In genomic region chr17:79183221-79184158, GRCh38 we compare ENCODE assay signal across 8 cellular contexts.
A peak's percentile ranks its signal among the peaks of the same experiment; 100 is the strongest.
DNase-seq lines count a peak whose midpoint lies in the region; ATAC-seq and TF ChIP-seq lines count a peak whose summit lies in the region.

No MANE protein-coding gene starts in this region.

- H3K36me3 ChIP-seq in mesenchymal stem cell (ENCODE audit: control insufficient read depth in 1 of 2, insufficient read depth in 2 of 2, low read depth in 1 of 2, low read length in 2 of 2) (no peaks in the 10 kb centered on the region), Karpas-422 (ENCODE audit: insufficient read depth, low read length) (no peaks in the 10 kb centered on the region)

- H3K4me1 ChIP-seq in H9 (ENCODE audit: insufficient read depth, low read length): no peaks in the 10 kb centered on the region
- H3K4me1 ChIP-seq in mesenchymal stem cell (ENCODE audit: control insufficient read depth, insufficient read depth, low read depth, low read length): peaks cover 7% of the 10 kb centered on the region
- H3K4me1 ChIP-seq in Karpas-422 (ENCODE audit: low read length): no peaks in the 10 kb centered on the region

- H3K9me3 ChIP-seq in H9 (ENCODE audit: control insufficient read depth, low read depth, low read length): no peaks in the 10 kb centered on the region
- H3K9me3 ChIP-seq in mesenchymal stem cell (ENCODE audit: control insufficient read depth, low read length): no peaks in the 10 kb centered on the region
- no peaks in the 10 kb centered on the region for H3K9me3 ChIP-seq in Karpas-422 (ENCODE audit: low read length)

- H3K4me1 Mint-ChIP-seq in H9: peaks cover 20 to 22% of the 10 kb centered on the region in 2 experiments
- no peaks in the 10 kb centered on the region for H3K4me1 Mint-ChIP-seq in activated T-cell treated with anti-CD3 and anti-CD28 coated beads, Interleukin-2, amount 50 U/mL, for 72 hours (ENCODE audit: low read depth)

- no CpG with 5 or more reads among the region's 102 CpGs for WGBS in H9 (ENCODE audit: extremely low coverage, insufficient read length, low lambda C conversion rate)
- WGBS in mesenchymal stem cell: 2% methylated on average over 61 of the region's 102 CpGs

- H2BK20ac ChIP-seq in H9 (ENCODE audit: low read depth, low read length, poor library complexity, severe bottlenecking): no peak overlapping the region

- H3K36me3 Mint-ChIP-seq in H9 (ENCODE audit: insufficient read depth in 1 of 3, low read depth in 3 of 3): no peaks in the 10 kb centered on the region
- no peaks in the 10 kb centered on the region for H3K36me3 Mint-ChIP-seq in activated T-cell treated with anti-CD3 and anti-CD28 coated beads, Interleukin-2, amount 50 U/mL, for 72 hours (ENCODE audit: insufficient read depth in 2 of 2)

- H3K4me2 ChIP-seq in H9 (ENCODE audit: insufficient read depth, insufficient read length, low read length): peak overlapping the region; percentile 65
- peak overlapping the region; percentile 12 for H3K4me2 ChIP-seq in mesenchymal stem cell (ENCODE audit: low read length, poor library complexity, severe bottlenecking)
- H3K4me2 ChIP-seq in Karpas-422 (ENCODE audit: low read depth, low read length, poor library complexity, severe bottlenecking): no peak overlapping the region

- no peaks in the 10 kb centered on the region; the same call in 1 of the 2 replicates for H3K27me3 ChIP-seq in H9 (ENCODE audit: insufficient read depth, low read length)
- peaks cover 84 to 87% of the 10 kb centered on the region in 2 experiments for H3K27me3 ChIP-seq in mesenchymal stem cell (ENCODE audit: control insufficient read depth in 1 of 2, insufficient read depth in 1 of 2, low read length in 2 of 2)
- H3K27me3 ChIP-seq in Karpas-422 (ENCODE audit: low read length): no peaks in the 10 kb centered on the region

- H3K23ac ChIP-seq in H9 (ENCODE audit: insufficient read length, low read depth, low read length) (no peak overlapping the region), mesenchymal stem cell (ENCODE audit: low read length in 2 of 2) (no peak overlapping the region)

- H3K4me3 ChIP-seq in mesenchymal stem cell (ENCODE audit: insufficient read depth in 1 of 2, low read depth in 1 of 2, low read length in 2 of 2) (peak overlapping the region in 1 of 2 experiments; percentile 26), Karpas-422 (ENCODE audit: low read length) (no peak overlapping the region)

- H4K8ac ChIP-seq in H9 (replicated peaks; ENCODE audit: insufficient read length, low read depth, low read length) (no peak overlapping the region), mesenchymal stem cell (ENCODE audit: low read length) (no peak overlapping the region)

- H3K4ac ChIP-seq in H9 (ENCODE audit: low read depth, low read length) (no peak overlapping the region), mesenchymal stem cell (ENCODE audit: low read depth in 1 of 2, low read length in 2 of 2) (no peak overlapping the region)

- no peak overlapping the region for H2BK5ac ChIP-seq in H9 (ENCODE audit: insufficient read length, low read length)
- no peak overlapping the region for H2BK5ac ChIP-seq in mesenchymal stem cell (ENCODE audit: low read depth, low read length, poor library complexity, severe bottlenecking)

- no peak overlapping the region for H2BK120ac ChIP-seq in H9 (ENCODE audit: low read depth, low read length, poor library complexity, severe bottlenecking)
- H2BK120ac ChIP-seq in mesenchymal stem cell (ENCODE audit: low read depth, low read length): no peak overlapping the region

- no peak overlapping the region for H2AK5ac ChIP-seq in H9 (ENCODE audit: insufficient read length, low read length)
- H2AK5ac ChIP-seq in mesenchymal stem cell (ENCODE audit: low read length, severe bottlenecking): no peak overlapping the region

- H2AFZ ChIP-seq in H9 (ENCODE audit: low read length) (no peak overlapping the region), mesenchymal stem cell (ENCODE audit: low read depth, low read length) (no peak overlapping the region), Karpas-422 (ENCODE audit: low read length) (no peak overlapping the region)

- H3K18ac ChIP-seq in H9 (ENCODE audit: insufficient read length, low read depth, low read length) (peak overlapping the region; percentile 13), mesenchymal stem cell (ENCODE audit: low read depth in 1 of 2, low read length in 2 of 2) (no peak overlapping the region)

- H3K9me2 ChIP-seq in Karpas-422 (replicated peaks; ENCODE audit: insufficient read depth, low read length): no peaks in the 10 kb centered on the region

- H3K9ac ChIP-seq in H9 (ENCODE audit: extremely low read depth, insufficient read length, low read length) (peak overlapping the region; percentile 45), mesenchymal stem cell (ENCODE audit: low read length) (no peak overlapping the region), Karpas-422 (ENCODE audit: low read length) (no peak overlapping the region)

- H4K5ac ChIP-seq in H9 (ENCODE audit: insufficient read length, low read depth, low read length): no peak overlapping the region

- H2BK12ac ChIP-seq in H9 (ENCODE audit: insufficient read length, low read depth, low read length) (no peak overlapping the region), mesenchymal stem cell (ENCODE audit: low read length in 2 of 2) (no peak overlapping the region)

- 0 out of 3 replicates have a peak, but pooled peaks have one; percentile 17 for TF ChIP-seq CTCF in H9 (conservative IDR thresholded peaks at IDR 0.05)

- DNase-seq in COLO668 (lab: John Stamatoyannopoulos, UW; ENCODE audit: unreplicated experiment) (peak; percentile 0), H9 (peak; percentile 85), mesenchymal stem cell (peak; percentile 4), cerebellar nuclear complex (lab: John Stamatoyannopoulos, UW) (no peak), Karpas-422 (no peak)
- DNase-seq in activated T-cell treated with anti-CD3 and anti-CD28 coated beads, Interleukin-2, amount 50 U/mL, for 72 hours: no peak
- DNase-seq in activated CD4-positive, CD25-positive, alpha-beta regulatory T cell (lab: John Stamatoyannopoulos, UW): no peak

- no peak overlapping the region for H3K27ac ChIP-seq in H9 (ENCODE audit: insufficient read length, low read depth, low read length)
- no peak overlapping the region for H3K27ac ChIP-seq in mesenchymal stem cell (ENCODE audit: low read length, poor library complexity, severe bottlenecking)
- H3K27ac ChIP-seq in Karpas-422 (ENCODE audit: low read length): no peak overlapping the region

- H2BK15ac ChIP-seq in H9 (ENCODE audit: low read depth, low read length) (no peak overlapping the region), mesenchymal stem cell (ENCODE audit: low read depth, poor library complexity, severe bottlenecking) (no peak overlapping the region)

- peaks cover 51% of the 10 kb centered on the region for H3K27me3 Mint-ChIP-seq in H9 (ENCODE audit: low read depth)
- peaks cover 27% of the 10 kb centered on the region for H3K27me3 Mint-ChIP-seq in activated T-cell treated with anti-CD3 and anti-CD28 coated beads, Interleukin-2, amount 50 U/mL, for 72 hours (ENCODE audit: low read depth)

- ATAC-seq in activated T-cell treated with anti-CD3 and anti-CD28 coated beads, Interleukin-2, amount 50 U/mL, for 72 hours (replicated peaks in 1 of 2): peak in 1 of 2 donors; percentile 22
- ATAC-seq in HG03521 (IDR thresholded peaks at IDR 0.05; ENCODE audit: unreplicated experiment): no peak

- H3T11ph ChIP-seq in H9 (ENCODE audit: low read length): no peak overlapping the region

- no peaks in the 10 kb centered on the region for H3K9me3 Mint-ChIP-seq in H9
- no peaks in the 10 kb centered on the region for H3K9me3 Mint-ChIP-seq in activated T-cell treated with anti-CD3 and anti-CD28 coated beads, Interleukin-2, amount 50 U/mL, for 72 hours

- H3K79me2 ChIP-seq in H9 (ENCODE audit: insufficient read depth, low read length) (no peaks in the 10 kb centered on the region), Karpas-422 (ENCODE audit: low read length) (no peaks in the 10 kb centered on the region)

- no peak overlapping the region for H3K56ac ChIP-seq in H9 (ENCODE audit: insufficient read length, low read depth, low read length)

- H4K20me1 ChIP-seq in H9 (ENCODE audit: control insufficient read depth, insufficient read depth, insufficient read length) (no peaks in the 10 kb centered on the region), Karpas-422 (ENCODE audit: insufficient read depth, low read depth, low read length) (no peaks in the 10 kb centered on the region)

- H3K14ac ChIP-seq in H9 (ENCODE audit: insufficient read depth, low read length) (peak overlapping the region; percentile 70), mesenchymal stem cell (ENCODE audit: low read length in 2 of 2) (no peak overlapping the region)

- H3K27ac Mint-ChIP-seq in H9: peak overlapping the region in 2 of 3 experiments; percentile 80 to 87; a peak in 3 of 7 replicates
- H3K27ac Mint-ChIP-seq in activated T-cell treated with anti-CD3 and anti-CD28 coated beads, Interleukin-2, amount 50 U/mL, for 72 hours: no peak overlapping the region

- H3K23me2 ChIP-seq in H9 (ENCODE audit: insufficient read length, low read depth, low read length, poor library complexity, severe bottlenecking): peaks cover 8% of the 10 kb centered on the region

- H3K79me1 ChIP-seq in H9 (ENCODE audit: insufficient read depth, low read depth, low read length, poor library complexity, severe bottlenecking): no peaks in the 10 kb centered on the region
- H3K79me1 ChIP-seq in mesenchymal stem cell (replicated peaks; ENCODE audit: low read length, poor library complexity, severe bottlenecking): no peaks in the 10 kb centered on the region

- H4K91ac ChIP-seq in H9 (ENCODE audit: insufficient read length, low read depth, low read length) (no peak overlapping the region), mesenchymal stem cell (ENCODE audit: low read length) (no peak overlapping the region)

- H3K4me3 Mint-ChIP-seq in H9: peak overlapping the region; percentile 88 to 95
- H3K4me3 Mint-ChIP-seq in activated T-cell treated with anti-CD3 and anti-CD28 coated beads, Interleukin-2, amount 50 U/mL, for 72 hours: peak overlapping the region; percentile 22 to 70

Comparison
In these comparisons a context has a peak if more than half of its experiments do, and no peak if none do; other contexts are left out.
1. DNase-seq: peak in COLO668 (single experiment), H9 (single experiment) and mesenchymal stem cell (single experiment); none in activated T-cell treated with anti-CD3 and anti-CD28 coated beads, Interleukin-2, amount 50 U/mL, for 72 hours (0 of 2), cerebellar nuclear complex (0 of 2), activated CD4-positive, CD25-positive, alpha-beta regulatory T cell (0 of 4) and Karpas-422 (single experiment).